ENCODE assay signal across 16 cellular contexts in genomic region chr14:21261824-21262223, GRCh38. TPM values are rescaled to one million over a fixed set of nuclear protein-coding genes. Genes with fewer than 3 reads are reported as not detected.
A peak's percentile ranks its signal among the peaks of the same experiment; 100 is the strongest.
DNase-seq lines count a peak whose midpoint lies in the region; ATAC-seq and TF ChIP-seq lines count a peak whose summit lies in the region.
"Had no signal": no experiment of that assay in that cellular context is flagged by ENCODE, and none has a peak within 500 bp of the region (broad histone marks: within the 10 kb centered on the region; RNA-seq: fewer than 3 reads in every experiment).

No MANE protein-coding gene starts in this region.

- no peaks in the 10 kb centered on the region for H3K27me3 Mint-ChIP-seq in CD4-positive, CD25-positive, alpha-beta regulatory T cell
- H3K27me3 Mint-ChIP-seq in GM23338 (ENCODE audit: insufficient read depth, low read depth, poor library complexity) = peaks cover 10% of the 10 kb centered on the region
- H3K27me3 Mint-ChIP-seq in activated CD8-positive, alpha-beta T cell treated with anti-CD3 and anti-CD28 coated beads, Interleukin-2, amount 10 ng/mL, durations not matched to agents 7 days and 5 days (ENCODE audit: low read depth) = no peaks in the 10 kb centered on the region
- H3K27me3 Mint-ChIP-seq in natural killer cell (ENCODE audit: low read depth in 2 of 2) = no peaks in the 10 kb centered on the region

- H3K9me3 ChIP-seq in CD4-positive, CD25-positive, alpha-beta regulatory T cell (ENCODE audit: control insufficient read depth in 2 of 2, low read length in 2 of 2) = no peaks in the 10 kb centered on the region

- no peak for ATAC-seq in CD4-positive, CD25-positive, alpha-beta regulatory T cell (ENCODE audit: low read depth in 2 of 2)
- ATAC-seq in GM23338 = no peak
- ATAC-seq in activated CD8-positive, alpha-beta T cell treated with anti-CD3 and anti-CD28 coated beads, Interleukin-2, amount 10 ng/mL, durations not matched to agents 7 days and 5 days = no peak
- ATAC-seq in natural killer cell = no peak
- ATAC-seq: left lobe of liver, sciatic nerve had no signal

- H3K9me3 Mint-ChIP-seq in CD4-positive, CD25-positive, alpha-beta regulatory T cell = no peaks in the 10 kb centered on the region
- H3K9me3 Mint-ChIP-seq in GM23338 = no peaks in the 10 kb centered on the region
- no peaks in the 10 kb centered on the region for H3K9me3 Mint-ChIP-seq in activated CD8-positive, alpha-beta T cell treated with anti-CD3 and anti-CD28 coated beads, Interleukin-2, amount 10 ng/mL, durations not matched to agents 7 days and 5 days (ENCODE audit: insufficient read depth)
- H3K9me3 Mint-ChIP-seq in natural killer cell = no peaks in the 10 kb centered on the region
- H3K9me3 Mint-ChIP-seq: nephron progenitor cell had no signal

- H3K27me3 ChIP-seq in CD4-positive, CD25-positive, alpha-beta regulatory T cell (ENCODE audit: control insufficient read depth, insufficient read depth, low read length) = no peaks in the 10 kb centered on the region
- H3K27me3 ChIP-seq in GM23338 (ENCODE audit: insufficient read depth) = no peaks in the 10 kb centered on the region

- peaks cover 87% of the 10 kb centered on the region for H4K20me1 ChIP-seq in GM23338 (replicated peaks; ENCODE audit: insufficient read depth)

- POLR2A ChIA-PET in activated CD8-positive, alpha-beta T cell treated with anti-CD3 and anti-CD28 coated beads, Interleukin-2, amount 10 ng/mL, durations not matched to agents 7 days and 5 days (lab: Charles Lee) = interaction anchor here (0.5 kb wide), 1 partner anchor 10 kb away, joined by 3 read pairs; no protein-coding TSS in a partner anchor

- H3K79me2 ChIP-seq in GM23338 (replicated peaks; ENCODE audit: insufficient read depth) = peaks cover 100% of the 10 kb centered on the region

- no peak overlapping the region for H2AFZ ChIP-seq in GM23338

- DNase-seq in CD4-positive, CD25-positive, alpha-beta regulatory T cell = no peak
- no peak for DNase-seq in GM23338 (ENCODE audit: low spot score)
- no peak for DNase-seq in activated CD8-positive, alpha-beta T cell treated with anti-CD3 and anti-CD28 coated beads, Interleukin-2, amount 10 ng/mL, durations not matched to agents 7 days and 5 days
- no peak for DNase-seq in natural killer cell
- no peak for DNase-seq in NCI-H2029 treated with DMSO at 0.1 percent for 48 hours (lab: John Stamatoyannopoulos, UW)
- no peak for DNase-seq in NCI-H526 (lab: John Stamatoyannopoulos, UW)
- no peak for DNase-seq in cerebellum (ENCODE audit: low spot score)
- DNase-seq: activated CD4-positive, CD25-positive, alpha-beta regulatory T cell treated with anti-CD3 and anti-CD28 coated beads, Interleukin-2, amount 50 U/mL, for 72 hours; activated gamma-delta T cell treated with Interleukin-2 at 50 U/mL for 16 hours; cerebellar nuclear complex; COR-L47; nephron progenitor cell; stimulated activated CD4-positive, alpha-beta T cell treated with anti-CD3 and anti-CD28 coated beads, Interleukin-4, amount 100 ng/mL, for 24 hours; stimulated activated naive CD4-positive, alpha-beta T cell had no signal

- H3K4me1 ChIP-seq in CD4-positive, CD25-positive, alpha-beta regulatory T cell (ENCODE audit: control insufficient read depth, insufficient read depth, low read length, poor library complexity, severe bottlenecking) = peaks cover 97% of the 10 kb centered on the region
- peaks cover 43% of the 10 kb centered on the region for H3K4me1 ChIP-seq in GM23338 (ENCODE audit: insufficient read depth)

- no peak for TF ChIP-seq CTCF in GM23338 (conservative IDR thresholded peaks at IDR 0.05; ENCODE audit: low read depth in 2 of 2)
- no peak for TF ChIP-seq CTCF in natural killer cell (IDR thresholded peaks at IDR 0.05)

- no peaks in the 10 kb centered on the region for H3K9me2 ChIP-seq in GM23338 (ENCODE audit: insufficient read depth)

- peaks cover 21% of the 10 kb centered on the region for H3F3A ChIP-seq in GM23338 (replicated peaks; ENCODE audit: low read depth)

- H3K36me3 Mint-ChIP-seq in CD4-positive, CD25-positive, alpha-beta regulatory T cell = peaks cover 67% of the 10 kb centered on the region
- H3K36me3 Mint-ChIP-seq in GM23338 (ENCODE audit: low read depth) (peaks cover 97% of the 10 kb centered on the region), natural killer cell (peaks cover 18% of the 10 kb centered on the region)
- H3K36me3 Mint-ChIP-seq in activated CD8-positive, alpha-beta T cell treated with anti-CD3 and anti-CD28 coated beads, Interleukin-2, amount 10 ng/mL, durations not matched to agents 7 days and 5 days (ENCODE audit: low read depth) = peaks cover 85% of the 10 kb centered on the region

- peak overlapping the region; percentile 28 for H3K27ac ChIP-seq in CD4-positive, CD25-positive, alpha-beta regulatory T cell (ENCODE audit: insufficient read depth, low read length, poor library complexity, severe bottlenecking)
- H3K27ac ChIP-seq in GM23338 (ENCODE audit: low read depth) = no peak overlapping the region

- peak overlapping the region; percentile 98 for H3K4me3 ChIP-seq in CD4-positive, CD25-positive, alpha-beta regulatory T cell (ENCODE audit: low read depth, low read length)
- peak overlapping the region; percentile 24; the same call in 1 of the 2 replicates for H3K4me3 ChIP-seq in GM23338

- peak overlapping the region in 3 of 4 donors; percentile 60 to 87 (median 72) for H3K4me3 Mint-ChIP-seq in CD4-positive, CD25-positive, alpha-beta regulatory T cell
- H3K4me3 Mint-ChIP-seq in GM23338 (peak overlapping the region; percentile 45), natural killer cell (peak overlapping the region; percentile 0)
- peak overlapping the region; percentile 60 for H3K4me3 Mint-ChIP-seq in activated CD8-positive, alpha-beta T cell treated with anti-CD3 and anti-CD28 coated beads, Interleukin-2, amount 10 ng/mL, durations not matched to agents 7 days and 5 days

- CTCF ChIA-PET in activated CD8-positive, alpha-beta T cell treated with anti-CD3 and anti-CD28 coated beads, Interleukin-2, amount 10 ng/mL, durations not matched to agents 7 days and 5 days (lab: Charles Lee) = no interaction called here

- peak overlapping the region; percentile 40 for H3K4me2 ChIP-seq in GM23338

- H3K4me1 Mint-ChIP-seq in CD4-positive, CD25-positive, alpha-beta regulatory T cell = peaks cover 49 to 92% (median 75%) of the 10 kb centered on the region in 4 donors
- H3K4me1 Mint-ChIP-seq in GM23338 (peaks cover 76% of the 10 kb centered on the region), natural killer cell (peaks cover 80 to 85% of the 10 kb centered on the region in 2 donors)
- peaks cover 84% of the 10 kb centered on the region for H3K4me1 Mint-ChIP-seq in activated CD8-positive, alpha-beta T cell treated with anti-CD3 and anti-CD28 coated beads, Interleukin-2, amount 10 ng/mL, durations not matched to agents 7 days and 5 days (ENCODE audit: low read depth)

- intact Hi-C loops in natural killer cell (cut with micrococcal nuclease) = loop anchor here (10.0 kb wide), 1 partner anchor 47 kb away; no protein-coding TSS in a partner anchor

- H3K36me3 ChIP-seq in CD4-positive, CD25-positive, alpha-beta regulatory T cell (ENCODE audit: control insufficient read depth, insufficient read depth, low read length) = peaks cover 85% of the 10 kb centered on the region
- peaks cover 65% of the 10 kb centered on the region for H3K36me3 ChIP-seq in GM23338 (ENCODE audit: insufficient read depth)

- peak overlapping the region in 1 of 3 donors; percentile 7 for H3K27ac Mint-ChIP-seq in CD4-positive, CD25-positive, alpha-beta regulatory T cell
- H3K27ac Mint-ChIP-seq in GM23338 (no peak overlapping the region), natural killer cell (peak overlapping the region; percentile 96 to 97)
- H3K27ac Mint-ChIP-seq in activated CD8-positive, alpha-beta T cell treated with anti-CD3 and anti-CD28 coated beads, Interleukin-2, amount 10 ng/mL, durations not matched to agents 7 days and 5 days = no peak overlapping the region
- H3K27ac Mint-ChIP-seq: nephron progenitor cell had no signal

TF ChIP-seq in GM23338, 12 proteins besides CTCF, POLR2A, EP300 and RAD21:
- TF ChIP-seq EZH2 (IDR thresholded peaks at IDR 0.05; ENCODE audit: low read depth, unreplicated experiment) (no peak), CREB1 (CRISPR knock-in tag; IDR thresholded peaks at IDR 0.05; ENCODE audit: low read depth) (no peak), STAT1 (IDR thresholded peaks at IDR 0.05; ENCODE audit: unreplicated experiment) (no peak), JUNB (IDR thresholded peaks at IDR 0.05; ENCODE audit: unreplicated experiment) (no peak), ZNF331 (CRISPR knock-in tag; IDR thresholded peaks at IDR 0.05; ENCODE audit: low read depth) (no peak)

RNA-seq across cellular contexts. Expression of gene HNRNPC, which starts 7.4 kb away (rescaled TPM):
- total RNA-seq in CD4-positive, CD25-positive, alpha-beta regulatory T cell = 582 TPM
- 100 to 1,000 TPM; 752 to 840 (median 794) TPM for polyA plus RNA-seq in CD4-positive, CD25-positive, alpha-beta regulatory T cell
- 1,259 and 1,323 TPM in 2 replicates for total RNA-seq in GM23338 (2014; rRNA removed; shearing (Covaris generic))
- polyA plus RNA-seq in GM23338 (2016; fragmentation: Nextera tagmentation; extraction: Ambion mirVana) = 1,257 and 1,296 TPM in 2 replicates
- total RNA-seq in activated CD8-positive, alpha-beta T cell treated with anti-CD3 and anti-CD28 coated beads, Interleukin-2, amount 10 ng/mL, durations not matched to agents 7 days and 5 days = 100 to 1,000 TPM; 768 to 782 TPM
- 100 to 1,000 TPM; 501 to 547 (median 515) TPM for total RNA-seq in natural killer cell
- total RNA-seq in cerebellum = 539 TPM

RNA-seq across cellular contexts. Expression of gene RPGRIP1, which starts 18.1 kb away (rescaled TPM):
- not detected for total RNA-seq in CD4-positive, CD25-positive, alpha-beta regulatory T cell
- polyA plus RNA-seq in CD4-positive, CD25-positive, alpha-beta regulatory T cell = under 1 TPM in 1 of 4 donors, not detected in 3; 0.10 TPM
- 0.93 and 1.6 TPM in 2 replicates for total RNA-seq in GM23338 (2014; rRNA removed; shearing (Covaris generic))
- polyA plus RNA-seq in GM23338 (2016; fragmentation: Nextera tagmentation; extraction: Ambion mirVana) = 0.24 and 0.26 TPM in 2 replicates
- not detected for total RNA-seq in activated CD8-positive, alpha-beta T cell treated with anti-CD3 and anti-CD28 coated beads, Interleukin-2, amount 10 ng/mL, durations not matched to agents 7 days and 5 days
- under 1 TPM in 2 of 3 donors, not detected in 1; 0.68 to 0.85 TPM for total RNA-seq in natural killer cell
- 6.0 TPM for total RNA-seq in cerebellum

Comparison
In these comparisons a context has a peak if more than half of its experiments do, and no peak if none do; other contexts are left out.
1. H3K27ac Mint-ChIP-seq: peak in natural killer cell (2 of 2); none in GM23338 (single experiment) and activated CD8-positive, alpha-beta T cell treated with anti-CD3 and anti-CD28 coated beads, Interleukin-2, amount 10 ng/mL, durations not matched to agents 7 days and 5 days (single experiment).
2. H3K4me3 Mint-ChIP-seq: peak in every context shown above with its lines; median percentile 72 in CD4-positive, CD25-positive, alpha-beta regulatory T cell; 60 in activated CD8-positive, alpha-beta T cell treated with anti-CD3 and anti-CD28 coated beads, Interleukin-2, amount 10 ng/mL, durations not matched to agents 7 days and 5 days; 45 in GM23338; 0 in natural killer cell.